ENCODE assay signal across 20 cellular contexts in the genomic region with DNA sequence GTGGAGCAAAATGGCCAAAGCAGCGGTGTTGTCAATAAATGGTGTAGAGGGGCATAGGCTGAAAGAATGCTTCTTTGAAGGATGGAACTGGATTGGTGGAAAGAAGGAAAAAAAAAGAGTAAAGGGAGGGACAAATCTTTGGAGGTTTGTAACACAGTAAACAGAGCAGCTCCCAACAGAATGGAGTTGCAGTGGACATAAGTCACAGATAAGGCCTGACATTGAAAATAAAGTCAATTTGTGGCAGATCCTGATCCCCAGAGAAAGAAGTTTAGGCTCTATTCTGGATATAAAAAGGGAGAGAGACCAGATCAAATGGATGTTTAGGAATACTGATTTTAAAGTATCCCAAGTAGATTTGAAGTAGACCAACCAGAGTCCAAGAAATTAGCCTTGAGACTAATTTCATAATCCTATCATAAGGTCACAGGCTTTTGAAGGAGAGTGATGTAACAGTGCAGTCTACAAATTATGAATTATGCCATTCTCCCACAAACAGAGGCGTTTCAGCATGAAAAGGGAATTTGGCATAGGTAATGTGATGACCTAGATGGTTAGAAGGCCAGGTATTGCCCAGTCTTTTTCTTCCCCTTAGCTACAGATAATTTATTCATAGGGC.
"Had no signal": no experiment of that assay in that cellular context is flagged by ENCODE, and none has a peak within 500 bp of the region (broad histone marks: within the 10 kb centered on the region; RNA-seq: fewer than 3 reads in every experiment).

No MANE protein-coding gene starts in this region.

- H3K36me3 ChIP-seq: colonic mucosa, esophagus squamous epithelium, gastroesophageal sphincter, ovary had no signal

- H3K27me3 ChIP-seq: colonic mucosa, esophagus squamous epithelium, gastroesophageal sphincter, ovary, testis, transverse colon had no signal

- H3K9me3 ChIP-seq: colonic mucosa, esophagus squamous epithelium, gastroesophageal sphincter, mucosa of descending colon, ovary, testis, transverse colon had no signal

- H3K36me3 Mint-ChIP-seq: naive thymus-derived CD8-positive, alpha-beta T cell had no signal

- H3K9me3 Mint-ChIP-seq: naive thymus-derived CD8-positive, alpha-beta T cell; neural crest cell had no signal

- DNase-seq: caudate nucleus; colonic mucosa; dermis blood vessel endothelial cell; esophagus squamous epithelium; foreskin fibroblast; glutamatergic neuron; left cardiac atrium; left ventricle myocardium superior; mucosa of descending colon; naive thymus-derived CD8-positive, alpha-beta T cell; nucleus accumbens; ovary; small intestine; stimulated activated CD4-positive, alpha-beta T cell treated with anti-CD3 and anti-CD28 coated beads, Interleukin-12 subunit alpha, Interleukin-12 subunit beta, amount 100 ng/mL, for 4 hours; stimulated activated naive CD4-positive, alpha-beta T cell treated with Interleukin-2 at 50 U/mL for 16 hours; testis; transverse colon had no signal

- H3K4me1 Mint-ChIP-seq: naive thymus-derived CD8-positive, alpha-beta T cell; neural crest cell had no signal

- H3K27ac Mint-ChIP-seq: naive thymus-derived CD8-positive, alpha-beta T cell; progenitor cell of endocrine pancreas had no signal

- H3K4me3 Mint-ChIP-seq: naive thymus-derived CD8-positive, alpha-beta T cell; neural crest cell had no signal

- H3K4me3 ChIP-seq: colonic mucosa, esophagus squamous epithelium, gastroesophageal sphincter, mucosa of descending colon, ovary, testis, transverse colon had no signal

- H3K27ac ChIP-seq: colonic mucosa, esophagus squamous epithelium, gastroesophageal sphincter, ovary, transverse colon had no signal

- ATAC-seq: gastroesophageal sphincter; left cardiac atrium; left ventricle myocardium superior; mucosa of descending colon; naive thymus-derived CD8-positive, alpha-beta T cell had no signal

- H3K4me1 ChIP-seq: colonic mucosa had no signal
